In genomic region chr5:171941275-171941674, GRCh38 we compare ENCODE assay signal across 8 cellular contexts.
A peak's percentile ranks its signal among the peaks of the same experiment; 100 is the strongest.
DNase-seq lines count a peak whose midpoint lies in the region; ATAC-seq, FAIRE-seq and TF ChIP-seq lines count a peak whose summit lies in the region.
"Not testable (repeated sequence)": the region's sequence is repeated elsewhere in the genome, so short reads cannot be mapped to it uniquely, and the experiment has no call there.

No MANE protein-coding gene starts in this region.

- not testable (repeated sequence) for H3K27me3 ChIP-seq in GM12878 (replicated peaks in 1 of 2; ENCODE audit: control insufficient read depth in 2 of 2, insufficient read depth in 2 of 2, low read length in 1 of 2); keratinocyte (ENCODE audit: control insufficient read depth, extremely low read depth, insufficient read depth, low read length); upper lobe of right lung

- dilution Hi-C loops in keratinocyte (cut with MboI; ENCODE audit: extremely low pct_ligation_motif_present, low sequenced_read_pairs), result not testable (repeated sequence)

- not testable (repeated sequence) for H3K9ac ChIP-seq in GM12878 (ENCODE audit: control insufficient read depth, insufficient read depth, low read length); keratinocyte (ENCODE audit: control insufficient read depth, extremely low read depth, insufficient read depth, low read length)

- not testable (repeated sequence) for H4K20me1 ChIP-seq in GM12878 (ENCODE audit: control insufficient read depth, insufficient read depth); keratinocyte (ENCODE audit: control insufficient read depth, extremely low read depth, insufficient read depth, low read length)

- H3K9me3 ChIP-seq in GM12878 (replicated peaks; ENCODE audit: control insufficient read depth, insufficient read depth, low read length); keratinocyte (ENCODE audit: control insufficient read depth, low read depth, low read length); upper lobe of right lung: not testable (repeated sequence)

- not testable (repeated sequence) for TF ChIP-seq POLR2A in GM12878 (IDR thresholded peaks at IDR 0.05; ENCODE audit: low read depth, low read length)

- WGBS in GM12878 (ENCODE audit: insufficient coverage, insufficient replicate concordance, low lambda C conversion rate, missing lambda C conversion rate), result 42% methylated on average over 2 of the region's 5 CpGs

- intact Hi-C loops in GM12878 (cut with micrococcal nuclease; ENCODE audit: unreplicated experiment); upper lobe of right lung (cut with DNase I): not testable (repeated sequence)

- in situ Hi-C loops in GM12878 (cut with MboI), result not testable (repeated sequence)

- CTCF ChIA-PET in GM12878 (lab: Yijun Ruan, JAX), result interaction anchor here (1.2 to 3.4 kb wide), 2 partner anchors 29 to 33 kb away, joined by 4 to 16 read pairs; no protein-coding TSS in a partner anchor

- not testable (repeated sequence) for TF ChIP-seq CTCF in VCaP (conservative IDR thresholded peaks at IDR 0.05); GM12878 (IDR thresholded peaks at IDR 0.05 in 2 of 3, conservative IDR thresholded peaks at IDR 0.05 in 1 of 3; ENCODE audit: control insufficient read depth in 2 of 3, extremely low read depth in 1 of 3, insufficient read depth in 1 of 3, low read depth in 3 of 3, low read length in 3 of 3); keratinocyte (optimal IDR thresholded peaks at IDR 0.05 in 1 of 3, IDR thresholded peaks at IDR 0.05 in 1 of 3, conservative IDR thresholded peaks at IDR 0.05 in 1 of 3; ENCODE audit: extremely low read depth in 1 of 3, insufficient read depth in 2 of 3, low read length in 3 of 3); upper lobe of right lung (IDR thresholded peaks at IDR 0.05)

- not testable (repeated sequence) for H3K4me1 ChIP-seq in GM12878 (ENCODE audit: control insufficient read depth, insufficient read depth, low read length); upper lobe of right lung
- H3K4me1 ChIP-seq in keratinocyte (ENCODE audit: control insufficient read depth, extremely low read depth, insufficient read depth, low read length), result peaks cover 24% of the 10 kb centered on the region

- H3K79me2 ChIP-seq in GM12878 (ENCODE audit: control insufficient read depth, insufficient read depth, low read length) (peaks cover 47% of the 10 kb centered on the region), keratinocyte (ENCODE audit: control insufficient read depth, insufficient read depth, low read length) (peaks cover 69% of the 10 kb centered on the region)

- RAD21 ChIA-PET in GM12878 (lab: Charles Lee; ENCODE audit: unreplicated experiment), result interaction anchor here (0.6 to 1.7 kb wide), 3 partner anchors 20 to 329 kb away, joined by 3 to 5 read pairs (median 3); no protein-coding TSS in a partner anchor

- not testable (repeated sequence) for H3K9me1 ChIP-seq in keratinocyte (ENCODE audit: control insufficient read depth, extremely low read depth, insufficient read depth, low read length)

- not testable (repeated sequence) for H2AFZ ChIP-seq in GM12878 (ENCODE audit: control insufficient read depth, low read depth, low read length); keratinocyte (ENCODE audit: control insufficient read depth, low read length)

- TF ChIP-seq EP300 in GM12878 (IDR thresholded peaks at IDR 0.05; ENCODE audit: borderline replicate concordance in 1 of 2, control insufficient read depth in 1 of 2, low read depth in 2 of 2, low read length in 2 of 2), result not testable (repeated sequence)

- POLR2A ChIA-PET in GM12878 (lab: Charles Lee), result interaction anchor here (1.2 kb wide), 1 partner anchor 66 kb away, joined by 3 read pairs; no protein-coding TSS in a partner anchor

- H3K36me3 ChIP-seq in GM12878 (ENCODE audit: control insufficient read depth in 2 of 2, insufficient read depth in 2 of 2, low read length in 1 of 2); keratinocyte (ENCODE audit: control insufficient read depth in 2 of 2, extremely low read depth in 1 of 2, insufficient read depth in 2 of 2, low read length in 2 of 2); upper lobe of right lung: not testable (repeated sequence)

- not testable (repeated sequence) for TF ChIP-seq RAD21 in GM12878 (IDR thresholded peaks at IDR 0.05; ENCODE audit: insufficient read depth, low read depth, low read length)

- ATAC-seq in GM18508 (IDR thresholded peaks at IDR 0.05; ENCODE audit: insufficient read depth, unreplicated experiment) (peak; percentile 44), GM19452 (IDR thresholded peaks at IDR 0.05; ENCODE audit: unreplicated experiment) (peak; percentile 30), HG02678 (IDR thresholded peaks at IDR 0.05; ENCODE audit: unreplicated experiment) (peak; percentile 48), HG03354 (IDR thresholded peaks at IDR 0.05; ENCODE audit: poor library complexity, severe bottlenecking, unreplicated experiment) (peak; percentile 65), GM12878 (peak; percentile 70)
- not testable (repeated sequence) for ATAC-seq in upper lobe of right lung

- H3K27ac ChIP-seq in VCaP (peak overlapping the region; percentile 38; the same call in 1 of the 2 replicates), upper lobe of right lung (peak overlapping the region; percentile 44)
- H3K27ac ChIP-seq in GM12878 (ENCODE audit: control insufficient read depth, insufficient read depth); keratinocyte (ENCODE audit: control insufficient read depth, insufficient read depth, low read length): not testable (repeated sequence)

- not testable (repeated sequence) for DNase-seq in GM12878 (ENCODE audit: low read depth, low spot score); keratinocyte (ENCODE audit: low read depth, low spot score); upper lobe of right lung

- FAIRE-seq in GM12878 (lab: Jason Lieb, UNC) (peak; percentile 100), keratinocyte (lab: Jason Lieb, UNC) (peak; percentile 91)

- not testable (repeated sequence) for BruUV-seq in GM12878 (replicated peaks; lab: Mats Ljungman, UMichigan)

- SMC1A ChIA-PET in GM12878 (lab: Charles Lee; ENCODE audit: uncharacterized antibody, unreplicated experiment), result interaction anchor here (1.3 to 3.1 kb wide), 5 partner anchors 9 to 65 kb away, joined by 3 to 18 read pairs (median 3); partner anchors contain the start of gene FBXW11

- H3K4me3 ChIP-seq in GM12878; keratinocyte (ENCODE audit: control insufficient read depth in 2 of 3, extremely low read depth in 1 of 3, insufficient read depth in 2 of 3, low read depth in 1 of 3, low read length in 3 of 3); upper lobe of right lung: not testable (repeated sequence)

- not testable (repeated sequence) for H3K4me2 ChIP-seq in GM12878 (ENCODE audit: control insufficient read depth, insufficient read depth); keratinocyte (ENCODE audit: control insufficient read depth, extremely low read depth, insufficient read depth, low read depth, low read length)
